Comparison of ENCODE assay signal across 14 cellular contexts in genomic region chr12:52494518-52494917, GRCh38. TPM values are rescaled to one million over a fixed set of nuclear protein-coding genes. Genes with fewer than 3 reads are reported as not detected.
DNase-seq lines count a peak whose midpoint lies in the region; ATAC-seq and TF ChIP-seq lines count a peak whose summit lies in the region.
"Had no signal": no experiment of that assay in that cellular context is flagged by ENCODE, and none has a peak within 500 bp of the region (broad histone marks: within the 10 kb centered on the region; RNA-seq: fewer than 3 reads in every experiment).

No MANE protein-coding gene starts in this region.

- H3K9me3 Mint-ChIP-seq in CD14-positive monocyte: no peaks in the 10 kb centered on the region

- intact Hi-C loops in adrenal gland (cut with DNase I) (no loop called here), heart left ventricle (cut with DNase I) (loop anchor here in 1 of 10 donors (10.0 kb wide), 1 partner anchor 80 kb away; no protein-coding TSS in a partner anchor), sigmoid colon (cut with DNase I) (no loop called here), CD14-positive monocyte (cut with micrococcal nuclease) (no loop called here)

- TF ChIP-seq POLR2A in adrenal gland (IDR thresholded peaks at IDR 0.05) (no peak), heart left ventricle (IDR thresholded peaks at IDR 0.05) (no peak), sigmoid colon (IDR thresholded peaks at IDR 0.05) (no peak)

- no peak overlapping the region for H3K27ac Mint-ChIP-seq in CD14-positive monocyte

- H3K27ac ChIP-seq in adrenal gland (peak overlapping the region in 1 of 5 donors; percentile 79), heart left ventricle (peak overlapping the region in 1 of 12 donors; percentile 66), sigmoid colon (no peak overlapping the region), coronary artery (peak overlapping the region in 1 of 2 donors; percentile 35)
- H3K27ac ChIP-seq: right lobe of liver had no signal

- TF ChIP-seq CTCF in adrenal gland (IDR thresholded peaks at IDR 0.05) (no peak), heart left ventricle (IDR thresholded peaks at IDR 0.05) (no peak), sigmoid colon (IDR thresholded peaks at IDR 0.05) (no peak), coronary artery (IDR thresholded peaks at IDR 0.05) (no peak), CD14-positive monocyte (IDR thresholded peaks at IDR 0.05) (no peak)

- H3K27me3 Mint-ChIP-seq in CD14-positive monocyte (ENCODE audit: low read depth in 3 of 3): peaks cover 10 to 18% (median 16%) of the 10 kb centered on the region in 3 donors

- no peaks in the 10 kb centered on the region for H3K27me3 ChIP-seq in adrenal gland
- peaks cover 0 to 16% (median 0%) of the 10 kb centered on the region in 9 donors for H3K27me3 ChIP-seq in heart left ventricle
- no peaks in the 10 kb centered on the region for H3K27me3 ChIP-seq in sigmoid colon
- H3K27me3 ChIP-seq: right lobe of liver had no signal

- H3K4me1 ChIP-seq in adrenal gland (replicated peaks in 1 of 2): no peaks in the 10 kb centered on the region
- peaks cover 0 to 25% (median 5%) of the 10 kb centered on the region in 12 donors for H3K4me1 ChIP-seq in heart left ventricle
- H3K4me1 ChIP-seq in sigmoid colon: peaks cover 0 to 35% (median 17%) of the 10 kb centered on the region in 4 donors
- H3K4me1 ChIP-seq: right lobe of liver had no signal

- DNase-seq in EL (peak; percentile 59), adrenal gland (peak in 6 of 7 donors; percentile 27 to 62 (median 38)), heart left ventricle (peak in 1 of 5 donors; percentile 68), sigmoid colon (peak; percentile 87), coronary artery (ENCODE audit: low spot score) (no peak), epidermal melanocyte (ENCODE audit: insufficient read length, low spot score) (no peak), CD14-positive monocyte (ENCODE audit: low spot score) (no peak)
- DNase-seq: DMS79 treated with DMSO at 0.1 percent for 48 hours, Kasumi-1, NCI-H446 treated with DMSO at 0.1 percent for 48 hours, right lobe of liver had no signal

- no peaks in the 10 kb centered on the region for H3K36me3 ChIP-seq in adrenal gland (replicated peaks in 1 of 2)
- H3K36me3 ChIP-seq in heart left ventricle: no peaks in the 10 kb centered on the region
- no peaks in the 10 kb centered on the region for H3K36me3 ChIP-seq in sigmoid colon
- H3K36me3 ChIP-seq: right lobe of liver had no signal

- no peak for TF ChIP-seq EP300 in sigmoid colon (IDR thresholded peaks at IDR 0.05)

- H3K4me3 ChIP-seq in adrenal gland (no peak overlapping the region), heart left ventricle (no peak overlapping the region), sigmoid colon (no peak overlapping the region), coronary artery (no peak overlapping the region)
- H3K4me3 ChIP-seq: right lobe of liver had no signal

- ATAC-seq in heart left ventricle (peak in 3 of 4 donors; percentile 22 to 74 (median 62)), HG03354 (IDR thresholded peaks at IDR 0.05; ENCODE audit: poor library complexity, severe bottlenecking, unreplicated experiment) (no peak)

- H3K36me3 Mint-ChIP-seq in CD14-positive monocyte: no peaks in the 10 kb centered on the region

- 38 to 61% (median 54%) methylated on average over 4 of the region's 4 CpGs for WGBS in adrenal gland, 4 donors
- 33 to 57% (median 48%) methylated on average over 4 of the region's 4 CpGs for WGBS in heart left ventricle, 4 donors
- WGBS in sigmoid colon, 2 donors: 63 to 78% methylated on average over 4 of the region's 4 CpGs

- H3K9me3 ChIP-seq in adrenal gland (replicated peaks in 1 of 3) (no peaks in the 10 kb centered on the region), heart left ventricle (no peaks in the 10 kb centered on the region), sigmoid colon (no peaks in the 10 kb centered on the region)
- H3K9me3 ChIP-seq: right lobe of liver had no signal

- H3K4me3 Mint-ChIP-seq in CD14-positive monocyte: peak overlapping the region in 1 of 2 donors; percentile 23

- H3K4me1 Mint-ChIP-seq in CD14-positive monocyte: peaks cover 20% of the 10 kb centered on the region

RNA-seq across cellular contexts. Expression of gene KRT6A, which starts 1.5 kb away (rescaled TPM):
- total RNA-seq in adrenal gland (1 to 10 TPM in 1 of 8 donors, under 1 TPM in 1, not detected in 6; 0.28 to 1.1 TPM), heart left ventricle (under 1 TPM in 1 of 9 donors, not detected in 8; 0.11 TPM), sigmoid colon (not detected)
- polyA plus RNA-seq in adrenal gland (1 to 10 TPM in 1 of 3 donors, under 1 TPM in 1, not detected in 1; 0.24 to 2.7 TPM), heart left ventricle (under 1 TPM in 1 of 2 donors, not detected in 1; 0.03 TPM), sigmoid colon (1 to 10 TPM in 1 of 3 donors, under 1 TPM in 1, not detected in 1; 0.19 to 6.0 TPM), CD14-positive monocyte (not detected)
- total RNA-seq: dermis microvascular lymphatic vessel endothelial cell had no signal

RNA-seq across cellular contexts. Expression of gene KRT6C, which starts 20.9 kb away (rescaled TPM):
- total RNA-seq in adrenal gland (under 1 TPM in 1 of 8 donors, not detected in 7; 0.28 TPM), heart left ventricle (not detected), sigmoid colon (not detected)
- polyA plus RNA-seq in adrenal gland (under 1 TPM in 1 of 3 donors, not detected in 2; 0.17 TPM), heart left ventricle (not detected), sigmoid colon (under 1 TPM in 1 of 3 donors, not detected in 2; 0.60 TPM), CD14-positive monocyte (not detected)
- total RNA-seq: dermis microvascular lymphatic vessel endothelial cell had no signal

RNA-seq across cellular contexts. Expression of gene KRT5, which starts 25.7 kb away (rescaled TPM):
- total RNA-seq in adrenal gland (under 1 TPM in 4 of 8 donors, not detected in 4; 0.11 to 0.88 (median 0.37) TPM), heart left ventricle (1 to 10 TPM in 1 of 9 donors, not detected in 8; 3.4 TPM), sigmoid colon (under 1 TPM in 1 of 4 donors, not detected in 3; 0.36 TPM)
- polyA plus RNA-seq in adrenal gland (1 to 10 TPM in 1 of 3 donors, under 1 TPM in 1, not detected in 1; 0.56 to 4.2 TPM), heart left ventricle (under 1 TPM in 1 of 2 donors, not detected in 1; 0.40 TPM), sigmoid colon (1 to 10 TPM in 2 of 3 donors, not detected in 1; 1.1 to 7.8 TPM), CD14-positive monocyte (not detected)

RNA-seq across cellular contexts. Expression of gene KRT6B, which starts 42.6 kb away (rescaled TPM):
- total RNA-seq in adrenal gland: under 1 TPM in 1 of 8 donors, not detected in 7; 0.25 TPM
- under 1 TPM in 1 of 3 donors, not detected in 2; 0.20 TPM for polyA plus RNA-seq in adrenal gland
- not detected for total RNA-seq in heart left ventricle
- polyA plus RNA-seq in heart left ventricle: not detected
- not detected for total RNA-seq in sigmoid colon
- under 1 TPM in 2 of 3 donors, not detected in 1; 0.60 to 0.61 TPM for polyA plus RNA-seq in sigmoid colon
- not detected for polyA plus RNA-seq in CD14-positive monocyte
- total RNA-seq: dermis microvascular lymphatic vessel endothelial cell had no signal

RNA-seq across cellular contexts. Expression of gene KRT71, which starts 58.4 kb away (rescaled TPM):
- not detected for total RNA-seq in adrenal gland
- not detected for polyA plus RNA-seq in adrenal gland
- total RNA-seq in heart left ventricle: not detected
- not detected for polyA plus RNA-seq in heart left ventricle
- not detected for total RNA-seq in sigmoid colon
- polyA plus RNA-seq in sigmoid colon: not detected
- polyA plus RNA-seq in CD14-positive monocyte: not detected
- total RNA-seq: dermis microvascular lymphatic vessel endothelial cell, right lobe of liver, ureter had no signal

Comparison
In these comparisons a context has a peak if more than half of its experiments do, and no peak if none do; other contexts are left out.
1. DNase-seq: peak in EL (single experiment), adrenal gland (6 of 7) and sigmoid colon (single experiment); none in coronary artery (single experiment), epidermal melanocyte (single experiment) and CD14-positive monocyte (single experiment).